In genomic region chr1:192386051-192386650, GRCh38 we compare ENCODE assay signal across 20 cellular contexts.
DNase-seq lines count a peak whose midpoint lies in the region; ATAC-seq, FAIRE-seq and TF ChIP-seq lines count a peak whose summit lies in the region.
"Had no signal": no experiment of that assay in that cellular context is flagged by ENCODE, and none has a peak within 500 bp of the region (broad histone marks: within the 10 kb centered on the region; RNA-seq: fewer than 3 reads in every experiment).

No MANE protein-coding gene starts in this region.

- no peak overlapping the region for H3K4ac ChIP-seq in H1 (replicated peaks; ENCODE audit: insufficient read length, low read depth, low read length)

- H3K4me1 ChIP-seq in SK-N-SH (ENCODE audit: control insufficient read depth in 1 of 2, insufficient read depth in 2 of 2, low read depth in 1 of 2, low read length in 1 of 2): no peaks in the 10 kb centered on the region
- H3K4me1 ChIP-seq in H1 (replicated peaks in 1 of 4; ENCODE audit: control insufficient read depth in 3 of 4, insufficient read depth in 4 of 4, low read length in 3 of 4): no peaks in the 10 kb centered on the region
- H3K4me1 ChIP-seq: BLaER1 treated with 17β-estradiol and CSF1 and Interleukin-3, amounts not matched to agents 10 nM and 100 nM had no signal

- no peak overlapping the region for H2BK20ac ChIP-seq in H1 (ENCODE audit: low read length)

- H3K4me3 ChIP-seq in SK-N-SH (ENCODE audit: low read depth in 2 of 2, low read length in 1 of 2) (no peak overlapping the region), H1 (ENCODE audit: extremely low read depth in 1 of 4, insufficient read depth in 2 of 4, low read depth in 3 of 4, low read length in 4 of 4) (no peak overlapping the region)
- H3K4me3 ChIP-seq: BLaER1 treated with 17β-estradiol and CSF1 and Interleukin-3, amounts not matched to agents 10 nM and 100 nM; GM23248 had no signal

- no peak for TF ChIP-seq CTCF in SK-N-SH (IDR thresholded peaks at IDR 0.05)
- TF ChIP-seq CTCF in H1 (IDR thresholded peaks at IDR 0.05; ENCODE audit: control extremely low read depth in 1 of 3, insufficient read depth in 1 of 3, low read depth in 1 of 3, low read length in 3 of 3): no peak

- no peak for TF ChIP-seq POLR2A in H1 (IDR thresholded peaks at IDR 0.05; ENCODE audit: control extremely low read depth in 1 of 2, low read depth in 2 of 2, low read length in 2 of 2)

- no peak overlapping the region for H2BK120ac ChIP-seq in H1 (replicated peaks; ENCODE audit: low read depth, low read length)

- H3K27ac ChIP-seq in SK-N-SH (ENCODE audit: low read depth in 2 of 2, low read length in 1 of 2) (no peak overlapping the region), H1 (ENCODE audit: low read depth, low read length) (no peak overlapping the region)
- H3K27ac ChIP-seq: 22Rv1; BLaER1 treated with 17β-estradiol and CSF1 and Interleukin-3, amounts not matched to agents 10 nM and 100 nM; GM23248 had no signal

- H2AFZ ChIP-seq in SK-N-SH (ENCODE audit: low read depth) (no peak overlapping the region), H1 (ENCODE audit: low read length) (0 out of 2 replicates have a peak overlapping the region, but pooled peaks have one; percentile 53)
- H2AFZ ChIP-seq: GM23248 had no signal

- H3K9me2 ChIP-seq in SK-N-SH: no peaks in the 10 kb centered on the region; the same call in 1 of the 2 replicates

- no peak overlapping the region for H3K56ac ChIP-seq in H1 (replicated peaks; ENCODE audit: insufficient read length, low read depth, low read length)

- H3K14ac ChIP-seq in H1 (ENCODE audit: insufficient read length): no peak overlapping the region

- no peak overlapping the region for H2BK5ac ChIP-seq in H1 (ENCODE audit: low read depth, low read length)

- no peak overlapping the region for H3K23ac ChIP-seq in H1 (ENCODE audit: insufficient read length)

- no peaks in the 10 kb centered on the region for H3K79me1 ChIP-seq in H1 (ENCODE audit: low read depth, low read length)

- FAIRE-seq in TTC549 (lab: Jason Lieb, UNC) (peak; percentile 79), H1 (lab: Jason Lieb, UNC) (no peak)
- FAIRE-seq: GM12892, GM18507 had no signal

- H4K5ac ChIP-seq in H1 (ENCODE audit: insufficient read length, low read depth, low read length): no peak overlapping the region

- H3K27me3 ChIP-seq in SK-N-SH (ENCODE audit: insufficient read depth) (no peaks in the 10 kb centered on the region), H1 (replicated peaks in 1 of 4; ENCODE audit: control insufficient read depth in 3 of 4, extremely low read depth in 1 of 4, insufficient read depth in 3 of 4, low read length in 3 of 4) (no peaks in the 10 kb centered on the region)
- H3K27me3 ChIP-seq: BLaER1 treated with 17β-estradiol and CSF1 and Interleukin-3, amounts not matched to agents 10 nM and 100 nM had no signal

- TF ChIP-seq RAD21 in SK-N-SH (IDR thresholded peaks at IDR 0.05; ENCODE audit: low read length): no peak
- no peak for TF ChIP-seq RAD21 in H1 (IDR thresholded peaks at IDR 0.05 in 1 of 2, conservative IDR thresholded peaks at IDR 0.05 in 1 of 2; ENCODE audit: low read depth in 2 of 2, low read length in 2 of 2)

- POLR2A ChIA-PET in SK-N-SH (lab: Yijun Ruan, JAX): no interaction called here
- POLR2A ChIA-PET in H1 (lab: Charles Lee; ENCODE audit: partially characterized antibody): no interaction called here

- H3K9me3 ChIP-seq in SK-N-SH (peaks cover 12% of the 10 kb centered on the region; the same call in 1 of the 2 replicates), H1 (ENCODE audit: insufficient read depth in 2 of 2, low read depth in 1 of 2, low read length in 1 of 2) (no peaks in the 10 kb centered on the region)

- H3K36me3 ChIP-seq in SK-N-SH (replicated peaks in 1 of 2; ENCODE audit: control insufficient read depth in 1 of 2, insufficient read depth in 2 of 2, low read length in 1 of 2) (no peaks in the 10 kb centered on the region), H1 (ENCODE audit: control insufficient read depth in 2 of 4, insufficient read depth in 4 of 4, low read length in 3 of 4) (no peaks in the 10 kb centered on the region)
- H3K36me3 ChIP-seq: BLaER1 treated with 17β-estradiol and CSF1 and Interleukin-3, amounts not matched to agents 10 nM and 100 nM had no signal

- TF ChIP-seq EP300 in SK-N-SH (IDR thresholded peaks at IDR 0.05; ENCODE audit: borderline replicate concordance in 1 of 2, low read depth in 1 of 2, low read length in 1 of 2): no peak
- TF ChIP-seq EP300 in H1 (IDR thresholded peaks at IDR 0.05; ENCODE audit: borderline replicate concordance in 1 of 2, low read depth in 2 of 2, low read length in 2 of 2): no peak

- H3K23me2 ChIP-seq in H1 (ENCODE audit: low read depth, low read length): no peaks in the 10 kb centered on the region

- CTCF ChIA-PET in SK-N-SH (lab: Yijun Ruan, JAX): no interaction called here
- CTCF ChIA-PET in H1 (lab: Charles Lee; ENCODE audit: partially characterized antibody): no interaction called here

- peaks cover 3% of the 10 kb centered on the region for H3F3A ChIP-seq in SK-N-SH (replicated peaks; ENCODE audit: insufficient read depth)

- no peak overlapping the region for H2BK15ac ChIP-seq in H1 (ENCODE audit: low read length)

- H2BK12ac ChIP-seq in H1 (ENCODE audit: low read depth, low read length): no peak overlapping the region

- no peaks in the 10 kb centered on the region; the same call in 1 of the 2 replicates for H3K79me2 ChIP-seq in SK-N-SH (ENCODE audit: insufficient read depth)
- H3K79me2 ChIP-seq in H1 (ENCODE audit: control insufficient read depth in 1 of 2, insufficient read depth in 2 of 2, low read length in 2 of 2): no peaks in the 10 kb centered on the region

- DNase-seq in SK-N-SH (no peak), H1 (ENCODE audit: low read depth in 1 of 2, low spot score in 2 of 2) (no peak), NK-92 (lab: John Stamatoyannopoulos, UW; ENCODE audit: unreplicated experiment) (no peak), KG1 (lab: John Stamatoyannopoulos, UW) (no peak), HuH-7.5 (ENCODE audit: low spot score) (no peak)
- DNase-seq: Calu3; CD8-positive, alpha-beta T cell; DMS79 treated with DMSO at 0.1 percent for 48 hours; EL; GM23248; H7; HFFc6; Karpas-422 had no signal

- no peak overlapping the region for H2AK5ac ChIP-seq in H1 (ENCODE audit: low read depth, low read length)

- H3K9ac ChIP-seq in SK-N-SH: no peak overlapping the region
- no peak overlapping the region for H3K9ac ChIP-seq in H1 (replicated peaks in 1 of 4; ENCODE audit: extremely low read depth in 1 of 4, low read depth in 3 of 4, low read length in 3 of 4)
- H3K9ac ChIP-seq: BLaER1 treated with 17β-estradiol and CSF1 and Interleukin-3, amounts not matched to agents 10 nM and 100 nM; GM23248 had no signal

- H4K8ac ChIP-seq in H1 (ENCODE audit: extremely low read depth, insufficient read depth, low read length): no peak overlapping the region

- no peak overlapping the region for H3K18ac ChIP-seq in H1 (ENCODE audit: extremely low read depth, low read length)

- H4K91ac ChIP-seq in H1 (replicated peaks; ENCODE audit: insufficient read length, low read length): no peak overlapping the region

- H3K4me2 ChIP-seq in SK-N-SH: no peak overlapping the region
- no peak overlapping the region for H3K4me2 ChIP-seq in H1 (ENCODE audit: insufficient read depth in 1 of 2, low read depth in 2 of 2, low read length in 2 of 2)
- H3K4me2 ChIP-seq: BLaER1 treated with 17β-estradiol and CSF1 and Interleukin-3, amounts not matched to agents 10 nM and 100 nM had no signal

- ATAC-seq in SK-N-SH treated with all-trans-retinoic acid at 6 μM for 48 hours: peak; percentile 42; the same call in 2 of the 3 replicates
- ATAC-seq: CD8-positive, alpha-beta T cell; HCT116 had no signal

- H4K20me1 ChIP-seq in SK-N-SH (ENCODE audit: insufficient read depth) (no peaks in the 10 kb centered on the region), H1 (replicated peaks in 1 of 2; ENCODE audit: control insufficient read depth in 1 of 2, insufficient read depth in 2 of 2, low read length in 2 of 2) (no peaks in the 10 kb centered on the region)
- H4K20me1 ChIP-seq: BLaER1 treated with 17β-estradiol and CSF1 and Interleukin-3, amounts not matched to agents 10 nM and 100 nM had no signal

- WGBS in SK-N-SH (ENCODE audit: low lambda C conversion rate): 10% methylated on average over 1 of the region's 1 CpG
- WGBS in H1 (ENCODE audit: extremely low coverage in 1 of 2, insufficient coverage in 1 of 2, insufficient read length in 1 of 2, insufficient replicate concordance in 2 of 2, low coverage in 1 of 2, low lambda C conversion rate in 2 of 2, missing lambda C conversion rate in 1 of 2), 2 experiments: 94% methylated on average over 1 of the region's 1 CpG; no CpG with 5 or more reads in 1 of the 2 experiments

TF ChIP-seq in SK-N-SH treated with all-trans-retinoic acid at 6 μM for 48 hours, 23 proteins besides CTCF, POLR2A, EP300 and RAD21 (continues in another document):
- TF ChIP-seq ESRRG (CRISPR knock-in tag; IDR thresholded peaks at IDR 0.05): no peak
- no peak for TF ChIP-seq TCF4 (CRISPR knock-in tag; IDR thresholded peaks at IDR 0.05; ENCODE audit: borderline replicate concordance)
- no peak for TF ChIP-seq ISL1 (CRISPR knock-in tag; IDR thresholded peaks at IDR 0.05)
- TF ChIP-seq RARB (CRISPR knock-in tag; IDR thresholded peaks at IDR 0.05): no peak
- TF ChIP-seq PPARA (CRISPR knock-in tag; IDR thresholded peaks at IDR 0.05; ENCODE audit: borderline replicate concordance): no peak
- no peak for TF ChIP-seq ZC3H10 (CRISPR knock-in tag; IDR thresholded peaks at IDR 0.05)

TF ChIP-seq in H1, 55 proteins besides CTCF, POLR2A, EP300 and RAD21 (continues in another document):
- TF ChIP-seq SP4 (IDR thresholded peaks at IDR 0.05; ENCODE audit: low read length): no peak
- TF ChIP-seq JUND (IDR thresholded peaks at IDR 0.05; ENCODE audit: low read length): no peak
- no peak for TF ChIP-seq CBX8 (IDR thresholded peaks at IDR 0.05; ENCODE audit: borderline replicate concordance, low read depth, low read length)
- no peak for TF ChIP-seq GTF2F1 (IDR thresholded peaks at IDR 0.05; ENCODE audit: borderline replicate concordance, low read depth, low read length)
- TF ChIP-seq RBBP5 (IDR thresholded peaks at IDR 0.05; ENCODE audit: borderline replicate concordance, low read depth, low read length): no peak
- TF ChIP-seq TAF7 (optimal IDR thresholded peaks at IDR 0.05; ENCODE audit: borderline replicate concordance, low read depth, low read length): no peak
- no peak for TF ChIP-seq KDM1A (IDR thresholded peaks at IDR 0.05; ENCODE audit: borderline replicate concordance, low read length)
- TF ChIP-seq NANOG (IDR thresholded peaks at IDR 0.05; ENCODE audit: insufficient read depth, low read depth, low read length, poor library complexity, severe bottlenecking): no peak
- TF ChIP-seq CEBPB (IDR thresholded peaks at IDR 0.05; ENCODE audit: low read depth, low read length): no peak
- no peak for TF ChIP-seq BCL11A (IDR thresholded peaks at IDR 0.05; ENCODE audit: low read depth in 2 of 2, low read length in 2 of 2)
- TF ChIP-seq SAP30 (IDR thresholded peaks at IDR 0.05; ENCODE audit: insufficient read depth, insufficient replicate concordance, low read length): no peak
- no peak for TF ChIP-seq CREB1 (IDR thresholded peaks at IDR 0.05)
- TF ChIP-seq CHD1 (IDR thresholded peaks at IDR 0.05; ENCODE audit: low read depth, low read length): no peak
- no peak for TF ChIP-seq CBX5 (IDR thresholded peaks at IDR 0.05; ENCODE audit: low read depth, low read length)
